34 cellular contexts compared by ENCODE assay signal in genomic region chr11:115627071-115627470, GRCh38.
"Had no signal": no experiment of that assay in that cellular context is flagged by ENCODE, and none has a peak within 500 bp of the region (broad histone marks: within the 10 kb centered on the region; RNA-seq: fewer than 3 reads in every experiment).

No MANE protein-coding gene starts in this region.

- DNase-seq: Karpas-422, Kasumi-1, MM.1S, MV-4-11, NCI-H1048, NCI-H1092, NCI-H1092 treated with DMSO at 0.1 percent for 48 hours, NCI-H1105, NCI-H1105 treated with DMSO at 0.1 percent for 48 hours, NCI-H1417, NCI-H1417 treated with DMSO at 0.1 percent for 48 hours, NCI-H1436, NCI-H1436 treated with DMSO at 0.1 percent for 48 hours, NCI-H146, NCI-H1694, NCI-H1694 treated with DMSO at 0.1 percent for 48 hours, NCI-H187, NCI-H187 treated with DMSO at 0.1 percent for 48 hours, NCI-H1930, NCI-H2029, NCI-H2029 treated with DMSO at 0.1 percent for 48 hours, NCI-H2081, NCI-H2081 treated with DMSO at 0.1 percent for 48 hours, NCI-H2107, NCI-H2171, NCI-H2171 treated with DMSO at 0.1 percent for 48 hours, NCI-H2227 treated with DMSO at 0.1 percent for 48 hours, NCI-H226, NCI-H345, NCI-H446, NCI-H446 treated with DMSO at 0.1 percent for 48 hours, NCI-H510A had no signal

- H3K36me3 ChIP-seq: MG63 had no signal

- H3K4me3 ChIP-seq: MG63 had no signal

- H3K4me2 ChIP-seq: KMS-11 had no signal

- H3K9ac ChIP-seq: KMS-11 had no signal

- H3K27ac ChIP-seq: KMS-11 had no signal

- H3K9me3 ChIP-seq: MG63 had no signal

- H3K27me3 ChIP-seq: MG63 had no signal
